In the genomic region with DNA sequence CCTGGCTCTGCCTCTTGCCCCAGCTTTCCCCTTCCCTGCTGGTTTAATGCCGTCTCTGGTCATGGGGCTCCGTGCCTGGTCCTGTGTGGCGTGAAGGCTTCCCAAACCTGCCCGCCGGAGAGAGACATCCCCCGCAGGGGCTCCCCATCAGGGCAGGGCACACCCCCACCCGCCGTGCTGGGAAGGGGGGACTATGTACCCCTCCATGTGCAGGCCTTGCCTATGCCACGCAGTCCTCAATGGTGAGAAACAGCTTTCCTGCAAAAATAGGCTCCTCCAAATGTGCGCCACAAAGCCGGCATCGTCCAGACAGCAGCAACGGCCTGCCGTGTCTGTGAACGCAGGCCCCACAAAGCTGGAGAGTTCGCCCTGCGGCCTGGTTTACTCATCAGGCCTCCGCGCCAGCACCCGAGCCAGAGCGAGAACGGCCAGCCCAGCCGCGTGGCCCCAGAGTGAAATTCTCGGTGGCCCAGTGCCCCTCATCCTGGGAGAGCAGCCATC, we compare ENCODE assay signal across 24 cellular contexts.
"Had no signal": no experiment of that assay in that cellular context is flagged by ENCODE, and none has a peak within 500 bp of the region (broad histone marks: within the 10 kb centered on the region; RNA-seq: fewer than 3 reads in every experiment).

No MANE protein-coding gene starts in this region.

- DNase-seq: activated CD4-positive, alpha-beta T cell treated with anti-CD3 and anti-CD28 coated beads for 4 hours; activated CD8-positive, alpha-beta memory T cell treated with anti-CD3 and anti-CD28 coated beads, Interleukin-2, amount 50 U/mL, for 4 hours; activated CD8-positive, alpha-beta T cell treated with anti-CD3 and anti-CD28 coated beads for 36 hours; activated gamma-delta T cell treated with Interleukin-2 at 50 U/mL for 16 hours; activated naive CD4-positive, alpha-beta T cell treated with anti-CD3 and anti-CD28 coated beads, Interleukin-2, amount 50 U/mL, for 16 hours; activated naive CD8-positive, alpha-beta T cell treated with anti-CD3 and anti-CD28 coated beads, Interleukin-2, amount 10 ng/mL, durations not matched to agents 7 days and 5 days; activated T-cell treated with anti-CD3 and anti-CD28 coated beads, Interleukin-2, amount 50 U/mL, for 72 hours; adrenal gland; anterior cingulate cortex; MG63; NCI-H1105; NCI-H1436; NCI-H187 treated with DMSO at 0.1 percent for 48 hours; NCI-H2081 treated with DMSO at 0.1 percent for 48 hours; NCI-H2171; NCI-H226; NCI-H526 treated with DMSO at 0.1 percent for 48 hours; NCI-H82; Right ventricle myocardium superior; SJCRH30; SK-N-SH; T-helper 1 cell had no signal

- ATAC-seq: activated CD4-positive, CD25-positive, alpha-beta regulatory T cell treated with anti-CD3 and anti-CD28 coated beads, Interleukin-2, amount 50 U/mL, for 24 hours; activated CD8-positive, alpha-beta T cell treated with anti-CD3 and anti-CD28 coated beads for 36 hours; activated T-cell treated with anti-CD3 and anti-CD28 coated beads, Interleukin-2, amount 50 U/mL, for 72 hours had no signal

- H3K27ac ChIP-seq: adrenal gland, breast epithelium, SJCRH30 had no signal

- H3K4me3 ChIP-seq: adrenal gland, breast epithelium, MG63, SJCRH30 had no signal

- H3K4me2 ChIP-seq: SK-N-SH had no signal

- H3K4me1 ChIP-seq: adrenal gland, breast epithelium, SJCRH30 had no signal

- H3K9me3 ChIP-seq: adrenal gland, MG63, SJCRH30, SK-N-SH had no signal
